In genomic region chr14:72476657-72477499, GRCh38 we compare ENCODE assay signal across 8 cellular contexts.
DNase-seq lines count a peak whose midpoint lies in the region; ATAC-seq lines count a peak whose summit lies in the region.

No MANE protein-coding gene starts in this region.

- CTCF ChIA-PET in activated CD4-positive, alpha-beta memory T cell treated with anti-CD3 and anti-CD28 coated beads, Interleukin-2, amount 10 ng/mL, durations not matched to agents 7 days and 5 days (lab: Charles Lee): interaction anchor here (0.6 to 8.6 kb wide), 14 partner anchors 20 to 582 kb away, joined by 3 to 85 read pairs (median 4); partner anchors contain the start of genes DPF3 and RBM25

- peak overlapping the region; percentile 60 for H3K4me3 Mint-ChIP-seq in activated CD4-positive, alpha-beta memory T cell treated with anti-CD3 and anti-CD28 coated beads, Interleukin-2, amount 10 ng/mL, durations not matched to agents 7 days and 5 days

- peaks cover 4% of the 10 kb centered on the region for H3K9me3 Mint-ChIP-seq in activated CD4-positive, alpha-beta memory T cell treated with anti-CD3 and anti-CD28 coated beads, Interleukin-2, amount 10 ng/mL, durations not matched to agents 7 days and 5 days

- peak overlapping the region; percentile 99 for H3K27ac Mint-ChIP-seq in activated CD4-positive, alpha-beta memory T cell treated with anti-CD3 and anti-CD28 coated beads, Interleukin-2, amount 10 ng/mL, durations not matched to agents 7 days and 5 days

- peak; percentile 89 for DNase-seq in ELR (ENCODE audit: low read depth)
- peak; percentile 55 for DNase-seq in KG1 (lab: John Stamatoyannopoulos, UW)
- peak; percentile 89 for DNase-seq in activated CD4-positive, alpha-beta memory T cell treated with anti-CD3 and anti-CD28 coated beads, Interleukin-2, amount 10 ng/mL, durations not matched to agents 7 days and 5 days
- peak; percentile 48 for DNase-seq in fibroblast of gingiva (ENCODE audit: low read depth)
- peak; percentile 44 to 45 for DNase-seq in stimulated activated CD4-positive, alpha-beta T cell treated with anti-CD3 and anti-CD28 coated beads, Interleukin-12 subunit alpha, Interleukin-12 subunit beta, amount 100 ng/mL, for 24 hours (ENCODE audit: low read depth in 2 of 2)
- no peak for DNase-seq in NCI-H446 (lab: John Stamatoyannopoulos, UW)
- no peak for DNase-seq in NCI-H774 (lab: John Stamatoyannopoulos, UW)

- POLR2A ChIA-PET in activated CD4-positive, alpha-beta memory T cell treated with anti-CD3 and anti-CD28 coated beads, Interleukin-2, amount 10 ng/mL, durations not matched to agents 7 days and 5 days (lab: Charles Lee): interaction anchor here (0.5 to 10.1 kb wide), 16 partner anchors 12 to 582 kb away, joined by 3 to 210 read pairs (median 4); partner anchors contain the start of genes DPF3 and RBM25

- peaks cover 80% of the 10 kb centered on the region for H3K4me1 Mint-ChIP-seq in activated CD4-positive, alpha-beta memory T cell treated with anti-CD3 and anti-CD28 coated beads, Interleukin-2, amount 10 ng/mL, durations not matched to agents 7 days and 5 days

- H3K27me3 Mint-ChIP-seq in activated CD4-positive, alpha-beta memory T cell treated with anti-CD3 and anti-CD28 coated beads, Interleukin-2, amount 10 ng/mL, durations not matched to agents 7 days and 5 days: no peaks in the 10 kb centered on the region

- ATAC-seq in GM21619 (IDR thresholded peaks at IDR 0.05; ENCODE audit: unreplicated experiment): peak; percentile 79

- H3K36me3 Mint-ChIP-seq in activated CD4-positive, alpha-beta memory T cell treated with anti-CD3 and anti-CD28 coated beads, Interleukin-2, amount 10 ng/mL, durations not matched to agents 7 days and 5 days (ENCODE audit: low read depth): peaks cover 10% of the 10 kb centered on the region

Comparison
In these comparisons a context has a peak if more than half of its experiments do, and no peak if none do; other contexts are left out.
1. DNase-seq: peak in ELR (single experiment), KG1 (single experiment), activated CD4-positive, alpha-beta memory T cell treated with anti-CD3 and anti-CD28 coated beads, Interleukin-2, amount 10 ng/mL, durations not matched to agents 7 days and 5 days (single experiment), fibroblast of gingiva (single experiment) and stimulated activated CD4-positive, alpha-beta T cell treated with anti-CD3 and anti-CD28 coated beads, Interleukin-12 subunit alpha, Interleukin-12 subunit beta, amount 100 ng/mL, for 24 hours (2 of 2); none in NCI-H446 (0 of 2) and NCI-H774 (single experiment).